ENCODE assay signal across 18 cellular contexts in the genomic region with DNA sequence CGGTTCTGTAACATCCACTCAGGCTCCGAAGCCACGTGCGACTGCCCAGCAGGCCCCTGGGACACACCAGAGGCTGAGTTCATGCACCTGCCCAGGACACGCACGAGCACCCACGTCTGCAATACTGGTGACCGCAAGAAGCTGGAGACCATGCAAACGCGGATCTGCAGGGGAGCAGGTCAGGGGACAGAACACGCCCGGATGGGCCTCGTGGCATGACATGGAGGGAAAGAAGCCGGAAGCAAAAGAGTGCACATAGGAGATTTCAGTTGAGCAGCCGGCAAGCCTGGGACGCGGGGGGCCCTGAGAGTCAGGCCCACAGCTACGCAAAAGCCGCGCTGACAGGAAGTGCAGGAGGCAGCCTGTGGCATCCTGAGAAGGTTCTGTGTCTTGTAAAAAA.
DNase-seq lines count a peak whose midpoint lies in the region; ATAC-seq and TF ChIP-seq lines count a peak whose summit lies in the region.
"Had no signal": no experiment of that assay in that cellular context is flagged by ENCODE, and none has a peak within 500 bp of the region (broad histone marks: within the 10 kb centered on the region; RNA-seq: fewer than 3 reads in every experiment).

No MANE protein-coding gene starts in this region.

- H3K36me3 Mint-ChIP-seq in T-helper 1 cell treated with Interleukin-12 subunit alpha and Interleukin-12 subunit beta and Interleukin-4 antibody, amounts not matched to agents 30 μg/mL and 1 μg/mL, for 36 hours (ENCODE audit: low read depth) = peaks cover 6% of the 10 kb centered on the region
- peaks cover 2 to 15% of the 10 kb centered on the region in 2 donors for H3K36me3 Mint-ChIP-seq in stimulated activated naive B cell treated with anti-CD40 and anti-IgM and Interleukin-4, amounts not matched to agents 10 μg/mL and 1 μg/mL and 100 μg/mL, for 72 hours

- H3K36me3 ChIP-seq in left ventricle myocardium inferior = no peaks in the 10 kb centered on the region
- H3K36me3 ChIP-seq in esophagus squamous epithelium = no peaks in the 10 kb centered on the region
- H3K36me3 ChIP-seq: ascending aorta, suprapubic skin had no signal

- peaks cover 4% of the 10 kb centered on the region for H3K9me3 Mint-ChIP-seq in T-helper 1 cell treated with Interleukin-12 subunit alpha and Interleukin-12 subunit beta and Interleukin-4 antibody, amounts not matched to agents 30 μg/mL and 1 μg/mL, for 36 hours
- peaks cover 3 to 5% of the 10 kb centered on the region in 2 donors for H3K9me3 Mint-ChIP-seq in stimulated activated naive B cell treated with anti-CD40 and anti-IgM and Interleukin-4, amounts not matched to agents 10 μg/mL and 1 μg/mL and 100 μg/mL, for 72 hours

- H3K9me3 ChIP-seq in left ventricle myocardium inferior (replicated peaks) (peaks cover under 1% of the 10 kb centered on the region), esophagus squamous epithelium (peaks cover 0 to 1% (median 0%) of the 10 kb centered on the region in 3 donors)
- H3K9me3 ChIP-seq: ascending aorta, suprapubic skin had no signal

- no peak for TF ChIP-seq POLR2A in esophagus squamous epithelium (IDR thresholded peaks at IDR 0.05)

- intact Hi-C loops in Right ventricle myocardium inferior (cut with DNase I) (no loop called here), cardiac septum (cut with DNase I) (no loop called here), left ventricle myocardium inferior (cut with micrococcal nuclease) (no loop called here), esophagus squamous epithelium (cut with DNase I) (no loop called here)

- peaks cover 49% of the 10 kb centered on the region for H3K4me1 Mint-ChIP-seq in T-helper 1 cell treated with Interleukin-12 subunit alpha and Interleukin-12 subunit beta and Interleukin-4 antibody, amounts not matched to agents 30 μg/mL and 1 μg/mL, for 36 hours (ENCODE audit: low read depth)
- peaks cover 47 to 63% of the 10 kb centered on the region in 2 donors for H3K4me1 Mint-ChIP-seq in stimulated activated naive B cell treated with anti-CD40 and anti-IgM and Interleukin-4, amounts not matched to agents 10 μg/mL and 1 μg/mL and 100 μg/mL, for 72 hours

- 63 to 78% methylated on average over 11 to 13 of the region's 20 CpGs for WGBS in esophagus squamous epithelium, 2 donors

- no peak overlapping the region for H3K4me3 Mint-ChIP-seq in T-helper 1 cell treated with Interleukin-12 subunit alpha and Interleukin-12 subunit beta and Interleukin-4 antibody, amounts not matched to agents 30 μg/mL and 1 μg/mL, for 36 hours
- H3K4me3 Mint-ChIP-seq in stimulated activated naive B cell treated with anti-CD40 and anti-IgM and Interleukin-4, amounts not matched to agents 10 μg/mL and 1 μg/mL and 100 μg/mL, for 72 hours = no peak overlapping the region
- H3K4me3 Mint-ChIP-seq: dendritic cell treated with granulocyte-macrophage colony-stimulating factor and Interleukin-4, amounts not matched to agents 40 ng/mL and 50 ng/mL, for 4 days had no signal

- no peak overlapping the region for H3K4me3 ChIP-seq in left ventricle myocardium inferior
- H3K4me3 ChIP-seq in esophagus squamous epithelium = no peak overlapping the region
- H3K4me3 ChIP-seq: ascending aorta, suprapubic skin had no signal

- peaks cover 11% of the 10 kb centered on the region for H3K27me3 Mint-ChIP-seq in T-helper 1 cell treated with Interleukin-12 subunit alpha and Interleukin-12 subunit beta and Interleukin-4 antibody, amounts not matched to agents 30 μg/mL and 1 μg/mL, for 36 hours (ENCODE audit: low read depth)
- H3K27me3 Mint-ChIP-seq in stimulated activated naive B cell treated with anti-CD40 and anti-IgM and Interleukin-4, amounts not matched to agents 10 μg/mL and 1 μg/mL and 100 μg/mL, for 72 hours = peaks cover 49 to 72% of the 10 kb centered on the region in 2 donors

- no peak for TF ChIP-seq CTCF in left ventricle myocardium inferior (IDR thresholded peaks at IDR 0.05; ENCODE audit: borderline replicate concordance)
- TF ChIP-seq CTCF in esophagus squamous epithelium (IDR thresholded peaks at IDR 0.05) = no peak

- H3K27ac ChIP-seq in left ventricle myocardium inferior (replicated peaks) (no peak overlapping the region), esophagus squamous epithelium (no peak overlapping the region)
- H3K27ac ChIP-seq: ascending aorta, suprapubic skin had no signal

- DNase-seq in Right ventricle myocardium inferior (ENCODE audit: missing footprints) = peak; percentile 66
- no peak for DNase-seq in cardiac septum (ENCODE audit: low spot score)
- DNase-seq in left ventricle myocardium inferior = peak; percentile 9
- DNase-seq in stimulated activated naive B cell treated with anti-CD40 and anti-IgM and Interleukin-4, amounts not matched to agents 10 μg/mL and 1 μg/mL and 100 μg/mL, for 72 hours = no peak
- DNase-seq in esophagus squamous epithelium (lab: John Stamatoyannopoulos, UW) = no peak
- DNase-seq in LoVo (ENCODE audit: low spot score) = no peak
- DNase-seq: hippocampal formation, IMR-90, NCI-H1105 treated with DMSO at 0.1 percent for 48 hours, NCI-H2171 treated with DMSO at 0.1 percent for 48 hours, SHP77, small intestine, T1000 had no signal

- H3K27ac Mint-ChIP-seq in T-helper 1 cell treated with Interleukin-12 subunit alpha and Interleukin-12 subunit beta and Interleukin-4 antibody, amounts not matched to agents 30 μg/mL and 1 μg/mL, for 36 hours = peak overlapping the region; percentile 55
- H3K27ac Mint-ChIP-seq in stimulated activated naive B cell treated with anti-CD40 and anti-IgM and Interleukin-4, amounts not matched to agents 10 μg/mL and 1 μg/mL and 100 μg/mL, for 72 hours = no peak overlapping the region
- H3K27ac Mint-ChIP-seq: dendritic cell treated with granulocyte-macrophage colony-stimulating factor and Interleukin-4, amounts not matched to agents 40 ng/mL and 50 ng/mL, for 4 days had no signal

- ATAC-seq in Right ventricle myocardium inferior (no peak), esophagus mucosa (no peak)
- ATAC-seq in stimulated activated naive B cell treated with anti-CD40 and anti-IgM and Interleukin-4, amounts not matched to agents 10 μg/mL and 1 μg/mL and 100 μg/mL, for 72 hours (replicated peaks) = peak; percentile 16 to 32

- H3K27me3 ChIP-seq in left ventricle myocardium inferior (ENCODE audit: low read depth) = peaks cover 68% of the 10 kb centered on the region
- H3K27me3 ChIP-seq in esophagus squamous epithelium = peaks cover 0 to 21% (median 0%) of the 10 kb centered on the region in 4 donors

- peaks cover 10% of the 10 kb centered on the region for H3K4me1 ChIP-seq in left ventricle myocardium inferior
- H3K4me1 ChIP-seq in esophagus squamous epithelium = peaks cover 9 to 38% (median 14%) of the 10 kb centered on the region in 3 donors
- H3K4me1 ChIP-seq: ascending aorta had no signal

Comparison
In these comparisons a context has a peak if more than half of its experiments do, and no peak if none do; other contexts are left out.
1. DNase-seq: peak in Right ventricle myocardium inferior (single experiment) and left ventricle myocardium inferior (single experiment); none in cardiac septum (single experiment), stimulated activated naive B cell treated with anti-CD40 and anti-IgM and Interleukin-4, amounts not matched to agents 10 μg/mL and 1 μg/mL and 100 μg/mL, for 72 hours (single experiment), esophagus squamous epithelium (single experiment) and LoVo (single experiment).
2. ATAC-seq: peak in stimulated activated naive B cell treated with anti-CD40 and anti-IgM and Interleukin-4, amounts not matched to agents 10 μg/mL and 1 μg/mL and 100 μg/mL, for 72 hours (2 of 2); none in Right ventricle myocardium inferior (single experiment) and esophagus mucosa (single experiment).